ENCODE assay signal across 15 cellular contexts in genomic region chr5:134906811-134907210, GRCh38. TPM values are rescaled to one million over a fixed set of nuclear protein-coding genes. Genes with fewer than 3 reads are reported as not detected.
A peak's percentile ranks its signal among the peaks of the same experiment; 100 is the strongest.
DNase-seq lines count a peak whose midpoint lies in the region; ATAC-seq, FAIRE-seq and TF ChIP-seq lines count a peak whose summit lies in the region.
"Had no signal": no experiment of that assay in that cellular context is flagged by ENCODE, and none has a peak within 500 bp of the region (broad histone marks: within the 10 kb centered on the region; RNA-seq: fewer than 3 reads in every experiment).

No MANE protein-coding gene starts in this region.

- H4K20me1 ChIP-seq in BLaER1 treated with 17β-estradiol and CSF1 and Interleukin-3, amounts not matched to agents 10 nM and 100 nM: peaks cover 0 to 9% (median 0%) of the 10 kb centered on the region in 11 experiments; a peak in 3 of 22 replicates

- 0 out of 20 replicates have a peak overlapping the region, but pooled peaks of 1 of the 10 experiments have one; percentile 76 for H3K4me3 ChIP-seq in BLaER1 treated with 17β-estradiol and CSF1 and Interleukin-3, amounts not matched to agents 10 nM and 100 nM
- no peak overlapping the region for H3K4me3 ChIP-seq in left ventricle myocardium inferior

- H3K4me1 ChIP-seq in BLaER1 treated with 17β-estradiol and CSF1 and Interleukin-3, amounts not matched to agents 10 nM and 100 nM: peaks cover 33 to 47% (median 40%) of the 10 kb centered on the region in 10 experiments
- peaks cover 22% of the 10 kb centered on the region for H3K4me1 ChIP-seq in left ventricle myocardium inferior

- ATAC-seq in GM19397 (IDR thresholded peaks at IDR 0.05; ENCODE audit: unreplicated experiment) (no peak), left lobe of liver (no peak)

- H3K27me3 ChIP-seq in BLaER1 treated with 17β-estradiol and CSF1 and Interleukin-3, amounts not matched to agents 10 nM and 100 nM: no peaks in the 10 kb centered on the region
- H3K27me3 ChIP-seq in left ventricle myocardium inferior (ENCODE audit: low read depth): no peaks in the 10 kb centered on the region

- peak overlapping the region in 9 of 11 experiments; percentile 96 to 99 (median 98); a peak in 15 of 22 replicates for H3K9ac ChIP-seq in BLaER1 treated with 17β-estradiol and CSF1 and Interleukin-3, amounts not matched to agents 10 nM and 100 nM

- CTCF ChIA-PET in activated CD4-positive, alpha-beta memory T cell treated with anti-CD3 and anti-CD28 coated beads for 36 hours (lab: Charles Lee): interaction anchor here (0.6 to 3.1 kb wide), 5 partner anchors 14 to 284 kb away, joined by 4 to 19 read pairs (median 4); partner anchors contain the start of gene CAMLG

- H3K27ac ChIP-seq in BLaER1 treated with 17β-estradiol and CSF1 and Interleukin-3, amounts not matched to agents 10 nM and 100 nM: peak overlapping the region in 9 of 11 experiments; percentile 97 to 99 (median 98); a peak in 10 of 22 replicates
- no peak overlapping the region for H3K27ac ChIP-seq in left ventricle myocardium inferior (replicated peaks)

- peaks cover 21% of the 10 kb centered on the region for H3K4me1 Mint-ChIP-seq in activated CD4-positive, alpha-beta memory T cell treated with anti-CD3 and anti-CD28 coated beads for 36 hours (ENCODE audit: low read depth)
- H3K4me1 Mint-ChIP-seq in mesothelial cell of epicardium: peaks cover 27% of the 10 kb centered on the region

- H3K9me3 Mint-ChIP-seq in activated CD4-positive, alpha-beta memory T cell treated with anti-CD3 and anti-CD28 coated beads for 36 hours: no peaks in the 10 kb centered on the region
- no peaks in the 10 kb centered on the region for H3K9me3 Mint-ChIP-seq in mesothelial cell of epicardium

- TF ChIP-seq POLR2A in GM12892 (IDR thresholded peaks at IDR 0.05; ENCODE audit: low read depth, low read length): 0 out of 2 replicates have a peak, but pooled peaks have one; percentile 21

- POLR2A ChIA-PET in activated CD4-positive, alpha-beta memory T cell treated with anti-CD3 and anti-CD28 coated beads for 36 hours (lab: Charles Lee): interaction anchor here (1.0 kb wide), 1 partner anchor 11 kb away, joined by 3 read pairs; no protein-coding TSS in a partner anchor

- H3K36me3 ChIP-seq in BLaER1 treated with 17β-estradiol and CSF1 and Interleukin-3, amounts not matched to agents 10 nM and 100 nM: peaks cover 0 to 44% (median 32%) of the 10 kb centered on the region in 11 experiments
- peaks cover 20% of the 10 kb centered on the region for H3K36me3 ChIP-seq in left ventricle myocardium inferior

- peak overlapping the region; percentile 48 for H3K4me3 Mint-ChIP-seq in activated CD4-positive, alpha-beta memory T cell treated with anti-CD3 and anti-CD28 coated beads for 36 hours
- H3K4me3 Mint-ChIP-seq in mesothelial cell of epicardium: peak overlapping the region; percentile 41

- no peak for FAIRE-seq in GM12892 (lab: Jason Lieb, UNC)
- FAIRE-seq: islet of Langerhans had no signal

- no peaks in the 10 kb centered on the region for H3K27me3 Mint-ChIP-seq in activated CD4-positive, alpha-beta memory T cell treated with anti-CD3 and anti-CD28 coated beads for 36 hours
- H3K27me3 Mint-ChIP-seq in mesothelial cell of epicardium (ENCODE audit: low read depth): no peaks in the 10 kb centered on the region

- peaks cover 14% of the 10 kb centered on the region for H3K36me3 Mint-ChIP-seq in activated CD4-positive, alpha-beta memory T cell treated with anti-CD3 and anti-CD28 coated beads for 36 hours
- H3K36me3 Mint-ChIP-seq in mesothelial cell of epicardium: peaks cover 8% of the 10 kb centered on the region

- peak overlapping the region; percentile 79 for H3K27ac Mint-ChIP-seq in activated CD4-positive, alpha-beta memory T cell treated with anti-CD3 and anti-CD28 coated beads for 36 hours
- H3K27ac Mint-ChIP-seq in mesothelial cell of epicardium: peak overlapping the region; percentile 87

- intact Hi-C loops in activated CD4-positive, alpha-beta memory T cell treated with anti-CD3 and anti-CD28 coated beads for 36 hours (cut with micrococcal nuclease): loop anchor here (10.0 kb wide), 2 partner anchors 302 to 682 kb away; partner anchors contain the start of gene PPP2CA
- intact Hi-C loops in left ventricle myocardium inferior (cut with micrococcal nuclease): no loop called here

- DNase-seq in GM12892 (ENCODE audit: insufficient read length): no peak
- no peak for DNase-seq in activated CD4-positive, alpha-beta memory T cell treated with anti-CD3 and anti-CD28 coated beads for 36 hours
- DNase-seq in mesothelial cell of epicardium (ENCODE audit: low spot score in 2 of 2, unreplicated experiment in 2 of 2): no peak
- no peak for DNase-seq in left ventricle myocardium inferior
- no peak for DNase-seq in left lobe of liver (ENCODE audit: low spot score)
- no peak for DNase-seq in SK-N-DZ (ENCODE audit: low spot score)
- DNase-seq: C1 segment of cervical spinal cord; effector CD8-positive, alpha-beta T cell; foreskin melanocyte; GF-D8; NCI-H1417 treated with DMSO at 0.1 percent for 48 hours; stimulated activated CD4-positive, alpha-beta T cell treated with anti-CD3 and anti-CD28 coated beads, Interleukin-4, amount 100 ng/mL, for 1 hour had no signal

- H3K9me3 ChIP-seq in BLaER1 treated with 17β-estradiol and CSF1 and Interleukin-3, amounts not matched to agents 10 nM and 100 nM (replicated peaks in 1 of 11): no peaks in the 10 kb centered on the region
- H3K9me3 ChIP-seq in left ventricle myocardium inferior (replicated peaks): no peaks in the 10 kb centered on the region

- TF ChIP-seq CTCF in mesothelial cell of epicardium (IDR thresholded peaks at IDR 0.05; ENCODE audit: unreplicated experiment) (no peak), left ventricle myocardium inferior (IDR thresholded peaks at IDR 0.05; ENCODE audit: borderline replicate concordance) (no peak)

- peak overlapping the region in 10 of 11 experiments; percentile 62 to 83 (median 77); a peak in 18 of 22 replicates for H3K4me2 ChIP-seq in BLaER1 treated with 17β-estradiol and CSF1 and Interleukin-3, amounts not matched to agents 10 nM and 100 nM

RNA-seq across cellular contexts. Expression of gene PCBD2, which starts 1.9 kb away (rescaled TPM):
- polyA plus RNA-seq in GM12892 (2012; ENCODE audit: missing spikeins): 4.7 TPM
- total RNA-seq in activated CD4-positive, alpha-beta memory T cell treated with anti-CD3 and anti-CD28 coated beads for 36 hours: 10 to 100 TPM in 1 of 2 experiments, 1 to 10 TPM in 1; 9.8 to 13.2 TPM
- total RNA-seq in mesothelial cell of epicardium (15.7 to 18.5 TPM (median 15.9 TPM) in 3 replicates), left ventricle myocardium inferior (26.3 TPM), left lobe of liver (10.6 TPM)
- 18.8 and 20.8 TPM in 2 replicates for polyA plus RNA-seq in SK-N-DZ (2014; cell fraction: cytosol; rRNA removed)
- 5.3 and 8.4 TPM in 2 replicates for polyA plus RNA-seq in SK-N-DZ (2014; cell fraction: nucleus; rRNA removed)

RNA-seq across cellular contexts. Expression of gene TXNDC15, which starts 32.6 kb away (rescaled TPM):
- 27.1 TPM for polyA plus RNA-seq in GM12892 (2012; ENCODE audit: missing spikeins)
- 10 to 100 TPM; 29.6 to 30.9 TPM for total RNA-seq in activated CD4-positive, alpha-beta memory T cell treated with anti-CD3 and anti-CD28 coated beads for 36 hours
- 46.3 to 51.6 TPM (median 48.9 TPM) in 3 replicates for total RNA-seq in mesothelial cell of epicardium
- total RNA-seq in left ventricle myocardium inferior: 49.5 TPM
- 30.2 TPM for total RNA-seq in left lobe of liver
- polyA plus RNA-seq in SK-N-DZ (2014; cell fraction: cytosol; rRNA removed): 50.5 and 56.8 TPM in 2 replicates
- polyA plus RNA-seq in SK-N-DZ (2014; cell fraction: nucleus; rRNA removed): 20.9 and 23.6 TPM in 2 replicates
